In the genomic region with DNA sequence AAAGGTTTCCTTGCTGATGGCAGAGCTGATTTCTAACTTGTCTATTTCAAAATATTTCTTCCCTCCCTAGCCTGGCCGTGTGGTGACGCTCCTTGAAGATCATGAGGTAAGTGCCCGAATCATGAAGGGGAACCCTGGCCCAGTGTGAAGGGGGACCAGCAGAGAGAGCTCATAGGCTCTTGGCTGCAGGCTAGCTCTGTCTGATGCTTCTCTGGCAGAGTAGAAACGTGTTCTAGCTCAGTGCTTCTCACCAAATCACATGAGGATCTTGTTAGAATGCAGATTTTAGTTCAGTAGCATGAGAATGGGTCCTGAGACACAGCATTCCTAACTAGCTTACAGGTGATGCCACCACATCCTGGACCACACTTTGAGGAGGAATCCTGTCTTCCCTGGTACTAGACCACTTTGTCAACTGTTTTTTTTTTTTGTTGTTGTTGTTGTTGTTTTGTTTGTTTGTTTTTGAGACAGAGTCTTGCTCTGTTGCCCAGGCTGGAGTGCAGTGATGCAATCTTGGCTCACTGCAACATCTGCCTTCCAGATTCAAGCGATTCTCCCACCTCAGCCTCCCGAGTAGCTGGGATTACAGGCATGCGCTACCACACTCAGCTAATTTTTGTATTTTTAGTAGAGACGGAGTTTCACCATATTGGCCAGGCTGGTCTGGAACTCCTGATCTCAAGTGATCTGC, we compare ENCODE assay signal across 8 cellular contexts. TPM values are rescaled to one million over a fixed set of nuclear protein-coding genes. Genes with fewer than 3 reads are reported as not detected.
DNase-seq lines count a peak whose midpoint lies in the region; FAIRE-seq and TF ChIP-seq lines count a peak whose summit lies in the region.
"Not testable (repeated sequence)": the region's sequence is repeated elsewhere in the genome, so short reads cannot be mapped to it uniquely, and the experiment has no call there.

No MANE protein-coding gene starts in this region.

- CTCF ChIA-PET in CD8-positive, alpha-beta memory T cell (lab: Charles Lee): interaction anchor here (0.8 to 2.7 kb wide), 4 partner anchors 11 to 60 kb away, joined by 3 to 14 read pairs (median 10); a partner anchor contains a TSS

- H2AFZ ChIP-seq in keratinocyte (ENCODE audit: control insufficient read depth, low read length): not testable (repeated sequence)
- H2AFZ ChIP-seq in osteoblast (ENCODE audit: low read length): peak overlapping the region; percentile 79

- POLR2A ChIA-PET in CD8-positive, alpha-beta memory T cell (lab: Charles Lee): not testable (repeated sequence)

- not testable (repeated sequence) for TF ChIP-seq CTCF in endothelial cell (IDR thresholded peaks at IDR 0.05; ENCODE audit: unreplicated experiment); keratinocyte (optimal IDR thresholded peaks at IDR 0.05 in 1 of 3, IDR thresholded peaks at IDR 0.05 in 1 of 3, conservative IDR thresholded peaks at IDR 0.05 in 1 of 3; ENCODE audit: extremely low read depth in 1 of 3, insufficient read depth in 2 of 3, low read length in 3 of 3); osteoblast (IDR thresholded peaks at IDR 0.05; ENCODE audit: extremely low read depth, low read depth, low read length); type B pancreatic cell (conservative IDR thresholded peaks at IDR 0.05)

- H3K27me3 ChIP-seq in CD8-positive, alpha-beta memory T cell (ENCODE audit: insufficient read depth, low read length, poor library complexity, severe bottlenecking); adipocyte (replicated peaks; ENCODE audit: control insufficient read depth, insufficient read depth, low read length); keratinocyte (ENCODE audit: control insufficient read depth, extremely low read depth, insufficient read depth, low read length); osteoblast (ENCODE audit: insufficient read depth, low read length): not testable (repeated sequence)

- FAIRE-seq in keratinocyte (lab: Jason Lieb, UNC): not testable (repeated sequence)

- dilution Hi-C loops in keratinocyte (cut with MboI; ENCODE audit: extremely low pct_ligation_motif_present, low sequenced_read_pairs): not testable (repeated sequence)

- not testable (repeated sequence) for H3K9me1 ChIP-seq in keratinocyte (ENCODE audit: control insufficient read depth, extremely low read depth, insufficient read depth, low read length)

- not testable (repeated sequence) for H3K36me3 ChIP-seq in CD8-positive, alpha-beta memory T cell (ENCODE audit: insufficient read depth, low read length); osteoblast (ENCODE audit: insufficient read depth, low read length)
- H3K36me3 ChIP-seq in adipocyte (ENCODE audit: control insufficient read depth, insufficient read depth, low read length, severe bottlenecking) (peaks cover 11% of the 10 kb centered on the region), keratinocyte (ENCODE audit: control insufficient read depth in 2 of 2, extremely low read depth in 1 of 2, insufficient read depth in 2 of 2, low read length in 2 of 2) (peaks cover 4 to 15% of the 10 kb centered on the region in 2 experiments)

- peak overlapping the region in 6 of 8 donors; percentile 33 to 89 (median 58) for H3K27ac Mint-ChIP-seq in CD8-positive, alpha-beta memory T cell
- H3K27ac Mint-ChIP-seq in IgD-negative memory B cell (peak overlapping the region; percentile 30 to 80 (median 76)), endothelial cell (ENCODE audit: unreplicated experiment) (peak overlapping the region; percentile 42), type B pancreatic cell (peak overlapping the region; percentile 76)
- H3K27ac Mint-ChIP-seq in T-helper 2 cell treated with Interferon-gamma antibody and Interleukin-4, amounts not matched to agents 5 μg/mL and 100 μg/mL, for 36 hours: peak overlapping the region; percentile 81

- peaks cover 16% of the 10 kb centered on the region for H3K4me1 ChIP-seq in CD8-positive, alpha-beta memory T cell (ENCODE audit: insufficient read depth, low read length)
- peaks cover 11% of the 10 kb centered on the region for H3K4me1 ChIP-seq in adipocyte (ENCODE audit: control insufficient read depth, insufficient read depth, low read length)
- peaks cover 20% of the 10 kb centered on the region for H3K4me1 ChIP-seq in keratinocyte (ENCODE audit: control insufficient read depth, extremely low read depth, insufficient read depth, low read length)
- H3K4me1 ChIP-seq in osteoblast (ENCODE audit: insufficient read depth, low read length): peaks cover 12% of the 10 kb centered on the region

- H3K9me3 Mint-ChIP-seq in CD8-positive, alpha-beta memory T cell; IgD-negative memory B cell; T-helper 2 cell treated with Interferon-gamma antibody and Interleukin-4, amounts not matched to agents 5 μg/mL and 100 μg/mL, for 36 hours; endothelial cell (ENCODE audit: unreplicated experiment); type B pancreatic cell: not testable (repeated sequence)

- not testable (repeated sequence) for H3K27ac ChIP-seq in CD8-positive, alpha-beta memory T cell (ENCODE audit: low read depth, low read length); osteoblast (ENCODE audit: low read depth, low read length)
- H3K27ac ChIP-seq in keratinocyte (ENCODE audit: control insufficient read depth, insufficient read depth, low read length): peak overlapping the region; percentile 52

- H3K27me3 Mint-ChIP-seq in CD8-positive, alpha-beta memory T cell; IgD-negative memory B cell; T-helper 2 cell treated with Interferon-gamma antibody and Interleukin-4, amounts not matched to agents 5 μg/mL and 100 μg/mL, for 36 hours (ENCODE audit: low read depth); endothelial cell (ENCODE audit: unreplicated experiment): not testable (repeated sequence)
- H3K27me3 Mint-ChIP-seq in type B pancreatic cell: peaks cover 17% of the 10 kb centered on the region

- not testable (repeated sequence) for H3K79me2 ChIP-seq in keratinocyte (ENCODE audit: control insufficient read depth, insufficient read depth, low read length)
- peaks cover 11% of the 10 kb centered on the region for H3K79me2 ChIP-seq in osteoblast (ENCODE audit: insufficient read depth, low read length)

- H3K4me3 Mint-ChIP-seq in CD8-positive, alpha-beta memory T cell: peak overlapping the region; percentile 89 to 96 (median 92)
- peak overlapping the region; percentile 92 to 96 (median 94) for H3K4me3 Mint-ChIP-seq in IgD-negative memory B cell
- H3K4me3 Mint-ChIP-seq in T-helper 2 cell treated with Interferon-gamma antibody and Interleukin-4, amounts not matched to agents 5 μg/mL and 100 μg/mL, for 36 hours: peak overlapping the region; percentile 88
- H3K4me3 Mint-ChIP-seq in endothelial cell (ENCODE audit: unreplicated experiment): peak overlapping the region; percentile 92
- H3K4me3 Mint-ChIP-seq in type B pancreatic cell: peak overlapping the region; percentile 94

- not testable (repeated sequence) for H3K36me3 Mint-ChIP-seq in CD8-positive, alpha-beta memory T cell; IgD-negative memory B cell; T-helper 2 cell treated with Interferon-gamma antibody and Interleukin-4, amounts not matched to agents 5 μg/mL and 100 μg/mL, for 36 hours (ENCODE audit: low read depth); type B pancreatic cell
- peaks cover 16% of the 10 kb centered on the region for H3K36me3 Mint-ChIP-seq in endothelial cell (ENCODE audit: low read depth, unreplicated experiment)

- H3K9me3 ChIP-seq in CD8-positive, alpha-beta memory T cell (ENCODE audit: low read length); adipocyte (ENCODE audit: control insufficient read depth, low read length); keratinocyte (ENCODE audit: control insufficient read depth, low read depth, low read length); osteoblast (ENCODE audit: low read depth, low read length): not testable (repeated sequence)

- DNase-seq in CD8-positive, alpha-beta memory T cell; T-helper 2 cell treated with Interferon-gamma antibody and Interleukin-4, amounts not matched to agents 5 μg/mL and 100 μg/mL, for 36 hours (ENCODE audit: low spot score); endothelial cell (ENCODE audit: low spot score); keratinocyte (ENCODE audit: low read depth, low spot score); type B pancreatic cell (ENCODE audit: extremely low spot score, unreplicated experiment): not testable (repeated sequence)
- DNase-seq in adipocyte (ENCODE audit: low read depth) (peak; percentile 34), osteoblast (ENCODE audit: insufficient read length, low spot score, missing footprints) (peak; percentile 72)

- H3K4me2 ChIP-seq in keratinocyte (ENCODE audit: control insufficient read depth, extremely low read depth, insufficient read depth, low read depth, low read length) (peak overlapping the region; percentile 89), osteoblast (ENCODE audit: insufficient read depth, low read length) (peak overlapping the region; percentile 80)

- not testable (repeated sequence) for H4K20me1 ChIP-seq in keratinocyte (ENCODE audit: control insufficient read depth, extremely low read depth, insufficient read depth, low read length); osteoblast (ENCODE audit: insufficient read depth, low read length)

- peaks cover 11 to 20% (median 12%) of the 10 kb centered on the region in 3 donors for H3K4me1 Mint-ChIP-seq in CD8-positive, alpha-beta memory T cell
- peaks cover 4 to 12% (median 6%) of the 10 kb centered on the region in 3 donors for H3K4me1 Mint-ChIP-seq in IgD-negative memory B cell
- H3K4me1 Mint-ChIP-seq in T-helper 2 cell treated with Interferon-gamma antibody and Interleukin-4, amounts not matched to agents 5 μg/mL and 100 μg/mL, for 36 hours (ENCODE audit: low read depth): peaks cover 30% of the 10 kb centered on the region
- peaks cover 26% of the 10 kb centered on the region for H3K4me1 Mint-ChIP-seq in endothelial cell (ENCODE audit: unreplicated experiment)
- peaks cover 17% of the 10 kb centered on the region for H3K4me1 Mint-ChIP-seq in type B pancreatic cell (ENCODE audit: unreplicated experiment)

- peak overlapping the region; percentile 86 for H3K4me3 ChIP-seq in CD8-positive, alpha-beta memory T cell (ENCODE audit: low read length)
- H3K4me3 ChIP-seq in adipocyte (ENCODE audit: low read length) (peak overlapping the region; percentile 93), keratinocyte (ENCODE audit: control insufficient read depth in 2 of 3, extremely low read depth in 1 of 3, insufficient read depth in 2 of 3, low read depth in 1 of 3, low read length in 3 of 3) (peak overlapping the region; percentile 75 to 87 (median 86)), osteoblast (ENCODE audit: insufficient read depth, low read length) (peak overlapping the region; percentile 87)

- H3K9ac ChIP-seq in adipocyte (ENCODE audit: low read length) (peak overlapping the region; percentile 90), keratinocyte (ENCODE audit: control insufficient read depth, extremely low read depth, insufficient read depth, low read length) (peak overlapping the region; percentile 87)

RNA-seq across cellular contexts. Expression of a gene that starts 1.0 kb away (rescaled TPM):
- total RNA-seq in CD8-positive, alpha-beta memory T cell: 10 to 100 TPM; 15.1 to 16.7 TPM
- polyA plus RNA-seq in CD8-positive, alpha-beta memory T cell: not detected
- polyA plus RNA-seq in IgD-negative memory B cell: 0.84 TPM
- 16.4 TPM for total RNA-seq in endothelial cell (ENCODE audit: unreplicated experiment)
- polyA plus RNA-seq in keratinocyte: 6.4 to 7.2 TPM (median 6.9 TPM) in 3 replicates
- 8.1 TPM for polyA plus RNA-seq in keratinocyte (2011; ENCODE audit: low read depth)
- 6.5 and 7.4 TPM in 2 replicates for polyA plus RNA-seq in keratinocyte (2011; cell fraction: cytosol; rRNA removed)
- 12.4 and 12.8 TPM in 2 replicates for polyA plus RNA-seq in keratinocyte (2011; cell fraction: nucleus; rRNA removed)
- 5.7 and 41.9 TPM in 2 replicates for polyA plus RNA-seq in keratinocyte (2012; ENCODE audit: low replicate concordance)
- polyA minus RNA-seq in keratinocyte: 3.6 to 4.4 TPM (median 4.1 TPM) in 3 replicates
- polyA minus RNA-seq in keratinocyte (2011; cell fraction: cytosol; rRNA and poly(A)+ RNA removed): 15.9 TPM
- 7.1 and 11.8 TPM in 2 replicates for polyA minus RNA-seq in keratinocyte (2011; cell fraction: nucleus; rRNA and poly(A)+ RNA removed)
- 30.0 and 30.1 TPM in 2 replicates for total RNA-seq in osteoblast
- 7.8 and 12.9 TPM in 2 replicates for total RNA-seq in type B pancreatic cell (ENCODE audit: low replicate concordance)

RNA-seq across cellular contexts. Expression of a gene that starts 25.2 kb away (rescaled TPM):
- total RNA-seq in CD8-positive, alpha-beta memory T cell: not detected
- polyA plus RNA-seq in CD8-positive, alpha-beta memory T cell: not detected
- polyA plus RNA-seq in IgD-negative memory B cell (not detected), keratinocyte (not detected in 3 replicates)
- total RNA-seq in endothelial cell (ENCODE audit: unreplicated experiment) (257 TPM), osteoblast (not detected in 2 replicates), type B pancreatic cell (ENCODE audit: low replicate concordance) (2.9 and 5.9 TPM in 2 replicates)
- polyA plus RNA-seq in keratinocyte (2011; ENCODE audit: low read depth): not detected
- not detected in 2 replicates for polyA plus RNA-seq in keratinocyte (2011; cell fraction: cytosol; rRNA removed)
- polyA plus RNA-seq in keratinocyte (2011; cell fraction: nucleus; rRNA removed): 0.15 TPM in 1 of 2 replicates, not detected in the other
- polyA plus RNA-seq in keratinocyte (2012; ENCODE audit: low replicate concordance): 0.07 TPM in 1 of 2 replicates, not detected in the other
- polyA minus RNA-seq in keratinocyte: not detected in 3 replicates
- polyA minus RNA-seq in keratinocyte (2011; cell fraction: cytosol; rRNA and poly(A)+ RNA removed): not detected
- not detected in 2 replicates for polyA minus RNA-seq in keratinocyte (2011; cell fraction: nucleus; rRNA and poly(A)+ RNA removed)

Comparison
In these comparisons a context has a peak if more than half of its experiments do, and no peak if none do; other contexts are left out.
1. RNA of a gene that starts 25.2 kb away (total RNA-seq): 257 TPM in endothelial cell (single experiment); 2.9 to 5.9 TPM in type B pancreatic cell, not detected in CD8-positive, alpha-beta memory T cell and not detected in osteoblast; every median in the first group is over 10 times any median in the second.
2. Peak in every context shown above with its lines, with median percentiles within 50 percentile points of each other: H3K4me3 ChIP-seq, H3K27ac Mint-ChIP-seq and H3K4me3 Mint-ChIP-seq.